ENCODE assay signal across 9 cellular contexts in genomic region chr10:13298748-13299436, GRCh38. TPM values are rescaled to one million over a fixed set of nuclear protein-coding genes. Genes with fewer than 3 reads are reported as not detected.
DNase-seq lines count a peak whose midpoint lies in the region; ATAC-seq and TF ChIP-seq lines count a peak whose summit lies in the region.
"Had no signal": no experiment of that assay in that cellular context is flagged by ENCODE, and none has a peak within 500 bp of the region (broad histone marks: within the 10 kb centered on the region; RNA-seq: fewer than 3 reads in every experiment).

No MANE protein-coding gene starts in this region.

- DNase-seq in activated T-cell treated with anti-CD3 and anti-CD28 coated beads, Interleukin-2, amount 50 U/mL, for 24 hours: no peak
- no peak for DNase-seq in activated T-cell treated with anti-CD3 and anti-CD28 coated beads, Interleukin-2, amount 50 U/mL, for 48 hours
- DNase-seq in right lobe of liver (no peak), NCI-H146 (lab: John Stamatoyannopoulos, UW) (no peak)
- DNase-seq: NCI-H226 had no signal

- peak overlapping the region; percentile 71 for H3K4me3 Mint-ChIP-seq in activated T-cell treated with anti-CD3 and anti-CD28 coated beads, Interleukin-2, amount 50 U/mL, for 24 hours

- H3K36me3 ChIP-seq in right lobe of liver (peaks cover 0 to 15% (median 6%) of the 10 kb centered on the region in 4 donors), thymus (ENCODE audit: control insufficient read depth, insufficient read depth) (no peaks in the 10 kb centered on the region)

- intact Hi-C loops in right lobe of liver (cut with DNase I): no loop called here

- ATAC-seq in right lobe of liver: no peak
- ATAC-seq in HG03520 (IDR thresholded peaks at IDR 0.05; ENCODE audit: unreplicated experiment): no peak
- ATAC-seq in HG02938 (IDR thresholded peaks at IDR 0.05; ENCODE audit: unreplicated experiment): no peak

- H3K27ac ChIP-seq in angular gyrus (ENCODE audit: low read depth, low read length) (peak overlapping the region; percentile 90), right lobe of liver (peak overlapping the region; percentile 99 to 100 (median 100)), thymus (ENCODE audit: low read depth) (peak overlapping the region; percentile 60)

- WGBS in right lobe of liver (ENCODE audit: insufficient coverage, low coverage, low lambda C conversion rate, missing lambda C conversion rate): 14% methylated on average over 20 of the region's 20 CpGs
- 61% methylated on average over 20 of the region's 20 CpGs for WGBS in thymus

- H3K27me3 Mint-ChIP-seq in activated T-cell treated with anti-CD3 and anti-CD28 coated beads, Interleukin-2, amount 50 U/mL, for 24 hours: no peaks in the 10 kb centered on the region

- no peak for TF ChIP-seq POLR2A in right lobe of liver (IDR thresholded peaks at IDR 0.05)

- H3K36me3 Mint-ChIP-seq in activated T-cell treated with anti-CD3 and anti-CD28 coated beads, Interleukin-2, amount 50 U/mL, for 24 hours (ENCODE audit: low read depth): peaks cover 11% of the 10 kb centered on the region

- H3K4me3 ChIP-seq in right lobe of liver: peak overlapping the region; percentile 64 to 86 (median 75)
- H3K4me3 ChIP-seq in thymus (ENCODE audit: low read length): peak overlapping the region; percentile 55

- H3K9me3 Mint-ChIP-seq in activated T-cell treated with anti-CD3 and anti-CD28 coated beads, Interleukin-2, amount 50 U/mL, for 24 hours: no peaks in the 10 kb centered on the region

- no peak for TF ChIP-seq CTCF in right lobe of liver (IDR thresholded peaks at IDR 0.05)

- H3K27ac Mint-ChIP-seq in activated T-cell treated with anti-CD3 and anti-CD28 coated beads, Interleukin-2, amount 50 U/mL, for 24 hours: no peak overlapping the region

- H3K27me3 ChIP-seq in right lobe of liver (no peaks in the 10 kb centered on the region), thymus (ENCODE audit: control insufficient read depth, insufficient read depth) (no peaks in the 10 kb centered on the region)

- H3K4me1 Mint-ChIP-seq in activated T-cell treated with anti-CD3 and anti-CD28 coated beads, Interleukin-2, amount 50 U/mL, for 24 hours (ENCODE audit: low read depth): peaks cover 29% of the 10 kb centered on the region

- no peaks in the 10 kb centered on the region for H3K9me3 ChIP-seq in right lobe of liver
- H3K9me3 ChIP-seq in thymus (ENCODE audit: control insufficient read depth): no peaks in the 10 kb centered on the region

- H3K4me1 ChIP-seq in right lobe of liver (peaks cover 0 to 9% (median 0%) of the 10 kb centered on the region in 4 donors), thymus (ENCODE audit: control insufficient read depth, insufficient read depth, low read length) (peaks cover 7% of the 10 kb centered on the region)

RNA-seq across cellular contexts. Expression of gene PHYH, which starts 1.0 kb away (rescaled TPM):
- total RNA-seq in right lobe of liver: 100 to 1,000 TPM in 5 of 6 experiments, 10 to 100 TPM in 1; 76.8 to 204 (median 141) TPM
- 18.1 TPM for polyA plus RNA-seq in thymus

RNA-seq across cellular contexts. Expression of gene SEPHS1, which starts 49.2 kb away (rescaled TPM):
- 10 to 100 TPM; 25.4 to 32.1 (median 29.3) TPM for total RNA-seq in right lobe of liver
- 33.2 TPM for polyA plus RNA-seq in thymus
